In genomic region chr4:145553375-145553774, GRCh38 we compare ENCODE assay signal across 21 cellular contexts.
"Had no signal": no experiment of that assay in that cellular context is flagged by ENCODE, and none has a peak within 500 bp of the region (broad histone marks: within the 10 kb centered on the region; RNA-seq: fewer than 3 reads in every experiment).

No MANE protein-coding gene starts in this region.

- H3K9me3 Mint-ChIP-seq: T-cell had no signal

- H3K9ac ChIP-seq: SK-N-SH had no signal

- H3K4me3 Mint-ChIP-seq: T-cell had no signal

- H3K4me2 ChIP-seq: SK-N-SH had no signal

- H3K27ac Mint-ChIP-seq: T-cell had no signal

- H3K36me3 Mint-ChIP-seq: T-cell had no signal

- DNase-seq: KBM-7; NCI-H1092; NCI-H1105 treated with DMSO at 0.1 percent for 48 hours; NCI-H1417 treated with DMSO at 0.1 percent for 48 hours; NCI-H146; NCI-H1694 treated with DMSO at 0.1 percent for 48 hours; NCI-H1930; NCI-H2081; NCI-H2107; NCI-H2227 treated with DMSO at 0.1 percent for 48 hours; NCI-H524 treated with DMSO at 0.1 percent for 48 hours; NCI-H69; NCI-H774; NK-92 treated with Interleukin-12 subunit alpha and Interleukin-12 subunit beta, amount 100 ng/mL, for 24 hours; SHP77; SK-N-SH; SW 1271; T-cell had no signal

- H3K9me3 ChIP-seq: SK-N-SH had no signal

- H3K27me3 Mint-ChIP-seq: T-cell had no signal

- ATAC-seq: T-cell had no signal

- H3K27ac ChIP-seq: HL-60, RWPE1 had no signal

- FAIRE-seq: HTR-8/SVneo had no signal
